Comparison of ENCODE assay signal across 21 cellular contexts in the genomic region with DNA sequence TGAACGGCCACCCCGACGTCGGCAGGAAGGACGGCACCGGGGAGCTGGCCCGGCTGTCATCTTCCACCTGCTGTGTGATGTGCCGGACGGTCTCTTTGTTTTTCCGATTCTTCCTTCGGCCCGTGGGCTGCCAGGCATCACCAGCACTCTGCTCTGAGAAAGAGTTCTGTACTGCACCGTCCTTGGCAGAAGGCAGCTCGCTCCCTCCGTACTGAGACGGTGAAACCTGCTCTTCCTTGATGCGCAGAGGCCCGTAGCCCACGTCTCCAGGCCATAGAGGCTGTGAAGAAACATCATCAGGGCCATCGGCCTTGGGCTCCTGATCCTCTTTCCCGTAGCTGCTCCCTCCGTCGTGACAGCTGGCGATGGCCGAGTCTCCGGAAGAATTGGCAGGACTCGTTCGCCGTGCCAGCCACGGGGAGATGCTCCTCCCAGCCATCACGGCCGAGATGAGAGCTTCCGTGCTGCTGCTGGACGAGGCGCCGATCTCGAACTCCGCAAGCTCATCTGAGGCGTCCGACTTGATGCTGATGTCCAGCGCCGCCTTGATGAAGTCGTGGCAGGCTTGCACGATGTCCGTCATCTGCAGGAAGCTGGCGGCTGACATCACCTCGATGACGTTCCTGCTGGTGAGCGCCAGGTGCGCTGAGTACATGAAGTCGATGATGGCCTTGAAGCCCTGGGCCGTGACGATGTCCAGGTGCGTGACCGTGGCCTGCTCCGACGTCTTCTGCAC. TPM values are rescaled to one million over a fixed set of nuclear protein-coding genes. Genes with fewer than 3 reads are reported as not detected.
DNase-seq lines count a peak whose midpoint lies in the region; ATAC-seq and TF ChIP-seq lines count a peak whose summit lies in the region.
"Had no signal": no experiment of that assay in that cellular context is flagged by ENCODE, and none has a peak within 500 bp of the region (broad histone marks: within the 10 kb centered on the region; RNA-seq: fewer than 3 reads in every experiment).

No MANE protein-coding gene starts in this region.

- H3K4me2 ChIP-seq in BLaER1, result peak overlapping the region; percentile 85
- peak overlapping the region in 8 of 11 experiments; percentile 20 to 87 (median 49); a peak in 16 of 22 replicates for H3K4me2 ChIP-seq in BLaER1 treated with 17β-estradiol and CSF1 and Interleukin-3, amounts not matched to agents 10 nM and 100 nM
- H3K4me2 ChIP-seq in neuronal stem cell (ENCODE audit: insufficient read depth, low read length, poor library complexity, severe bottlenecking), result no peak overlapping the region
- H3K4me2 ChIP-seq: KMS-11 had no signal

- peaks cover 18% of the 10 kb centered on the region for H3K79me1 ChIP-seq in neuronal stem cell (ENCODE audit: low read depth, low read length)

- H3K4me1 ChIP-seq in BLaER1 (peaks cover 89% of the 10 kb centered on the region), neuronal stem cell (ENCODE audit: control insufficient read depth in 2 of 2, insufficient read depth in 1 of 2, low read depth in 1 of 2, low read length in 2 of 2) (peaks cover 0 to 11% of the 10 kb centered on the region in 2 donors), esophagus muscularis mucosa (peaks cover 0 to 49% (median 16%) of the 10 kb centered on the region in 4 donors)
- peaks cover 20 to 85% (median 56%) of the 10 kb centered on the region in 10 experiments for H3K4me1 ChIP-seq in BLaER1 treated with 17β-estradiol and CSF1 and Interleukin-3, amounts not matched to agents 10 nM and 100 nM

- no peak overlapping the region for H4K8ac ChIP-seq in neuronal stem cell (ENCODE audit: low read depth, low read length)

- H2BK15ac ChIP-seq in neuronal stem cell (ENCODE audit: low read length), result no peak overlapping the region

- intact Hi-C loops in esophagus muscularis mucosa (cut with DNase I), result loop anchor here (5.0 kb wide), 2 partner anchors 72 to 182 kb away; a partner anchor contains a TSS

- ATAC-seq in HG03025 (IDR thresholded peaks at IDR 0.05; ENCODE audit: low FRiP score, unreplicated experiment), result no peak
- ATAC-seq: Panc1, SK-N-SH treated with all-trans-retinoic acid at 6 μM for 48 hours had no signal

- no peak overlapping the region for H2BK120ac ChIP-seq in neuronal stem cell (ENCODE audit: low read depth, low read length)

- H2AFZ ChIP-seq in neuronal stem cell (ENCODE audit: low read length), result no peak overlapping the region

- no peak overlapping the region for H4K91ac ChIP-seq in neuronal stem cell (ENCODE audit: low read depth, low read length, poor library complexity)

- no peaks in the 10 kb centered on the region for H4K20me1 ChIP-seq in BLaER1
- peaks cover 0 to 75% (median 0%) of the 10 kb centered on the region in 11 experiments; a peak in 7 of 22 replicates for H4K20me1 ChIP-seq in BLaER1 treated with 17β-estradiol and CSF1 and Interleukin-3, amounts not matched to agents 10 nM and 100 nM

- no peak for TF ChIP-seq POLR2A in esophagus muscularis mucosa (IDR thresholded peaks at IDR 0.05; ENCODE audit: low read depth)

- no peak for TF ChIP-seq EP300 in esophagus muscularis mucosa (IDR thresholded peaks at IDR 0.05)

- no peak overlapping the region for H3K14ac ChIP-seq in neuronal stem cell (ENCODE audit: low read length)

- no peak overlapping the region for H3K4ac ChIP-seq in neuronal stem cell (ENCODE audit: low read length)

- H3K9me3 ChIP-seq in BLaER1, result no peaks in the 10 kb centered on the region; the same call in 1 of the 2 replicates
- peaks cover 0 to 11% (median 0%) of the 10 kb centered on the region in 11 experiments; a peak in 4 of 22 replicates for H3K9me3 ChIP-seq in BLaER1 treated with 17β-estradiol and CSF1 and Interleukin-3, amounts not matched to agents 10 nM and 100 nM (replicated peaks in 1 of 11)
- H3K9me3 ChIP-seq in neuronal stem cell (replicated peaks in 1 of 2; ENCODE audit: control insufficient read depth in 2 of 2, insufficient read depth in 1 of 2, low read depth in 1 of 2, low read length in 2 of 2), result no peaks in the 10 kb centered on the region
- H3K9me3 ChIP-seq in esophagus muscularis mucosa, result no peaks in the 10 kb centered on the region

- no CpG with 5 or more reads among the region's 57 CpGs for WGBS in neuronal stem cell (ENCODE audit: extremely low coverage in 2 of 2, insufficient read length in 2 of 2, insufficient replicate concordance in 1 of 2), 2 donors
- WGBS in esophagus muscularis mucosa, result 96% methylated on average over 42 of the region's 57 CpGs

- H2AK5ac ChIP-seq in neuronal stem cell (ENCODE audit: low read depth, low read length), result no peak overlapping the region

- no peak for TF ChIP-seq CTCF in esophagus muscularis mucosa (IDR thresholded peaks at IDR 0.05)

- H3K4me3 ChIP-seq in BLaER1, result no peak overlapping the region
- no peak overlapping the region for H3K4me3 ChIP-seq in BLaER1 treated with 17β-estradiol and CSF1 and Interleukin-3, amounts not matched to agents 10 nM and 100 nM
- no peak overlapping the region for H3K4me3 ChIP-seq in neuronal stem cell (ENCODE audit: low read length in 2 of 2)
- no peak overlapping the region for H3K4me3 ChIP-seq in esophagus muscularis mucosa

- peak; percentile 25 for DNase-seq in SK-N-DZ (ENCODE audit: low spot score)
- DNase-seq in neuronal stem cell (ENCODE audit: low spot score), result no peak
- no peak for DNase-seq in KG1 (lab: John Stamatoyannopoulos, UW)
- no peak for DNase-seq in esophagus muscularis mucosa (ENCODE audit: extremely low spot score)
- DNase-seq: CD4-positive, alpha-beta memory T cell; DMS153; GF-D8; NCI-H1092 treated with DMSO at 0.1 percent for 48 hours; NCI-H1436 treated with DMSO at 0.1 percent for 48 hours; NCI-H2029 treated with DMSO at 0.1 percent for 48 hours; NCI-H226; NCI-H510A treated with DMSO at 0.1 percent for 48 hours; NCI-H774; NK-92 treated with Interleukin-12 subunit alpha and Interleukin-12 subunit beta, amount 100 ng/mL, for 24 hours; SIG-M5 had no signal

- no peak overlapping the region for H2BK5ac ChIP-seq in neuronal stem cell (ENCODE audit: low read length)

- H3K23ac ChIP-seq in neuronal stem cell (ENCODE audit: low read depth, low read length, poor library complexity), result peak overlapping the region; percentile 83

- H3K18ac ChIP-seq in neuronal stem cell (ENCODE audit: low read length), result no peak overlapping the region

- H3K27me3 ChIP-seq in BLaER1 (peaks cover 15% of the 10 kb centered on the region; the same call in 1 of the 2 replicates), neuronal stem cell (ENCODE audit: control insufficient read depth in 3 of 3, insufficient read depth in 3 of 3, low read depth in 1 of 3, low read length in 3 of 3) (no peaks in the 10 kb centered on the region), esophagus muscularis mucosa (no peaks in the 10 kb centered on the region)
- H3K27me3 ChIP-seq in BLaER1 treated with 17β-estradiol and CSF1 and Interleukin-3, amounts not matched to agents 10 nM and 100 nM, result peaks cover 9 to 23% (median 14%) of the 10 kb centered on the region in 11 experiments; a peak in 21 of 22 replicates

- H3K36me3 ChIP-seq in BLaER1 (no peaks in the 10 kb centered on the region), neuronal stem cell (replicated peaks in 1 of 2; ENCODE audit: control insufficient read depth in 2 of 2, insufficient read depth in 2 of 2, low read length in 2 of 2) (peaks cover 12 to 39% of the 10 kb centered on the region in 2 donors), esophagus muscularis mucosa (peaks cover 0 to 38% (median 18%) of the 10 kb centered on the region in 4 donors)
- peaks cover 0 to 21% (median 0%) of the 10 kb centered on the region in 11 experiments; a peak in 8 of 22 replicates for H3K36me3 ChIP-seq in BLaER1 treated with 17β-estradiol and CSF1 and Interleukin-3, amounts not matched to agents 10 nM and 100 nM

- no peak overlapping the region for H2BK12ac ChIP-seq in neuronal stem cell (ENCODE audit: low read length)

- H3K9ac ChIP-seq in BLaER1 (0 out of 2 replicates have a peak overlapping the region, but pooled peaks have one; percentile 34), neuronal stem cell (ENCODE audit: low read depth, low read length, poor library complexity) (peak overlapping the region; percentile 55)
- no peak overlapping the region for H3K9ac ChIP-seq in BLaER1 treated with 17β-estradiol and CSF1 and Interleukin-3, amounts not matched to agents 10 nM and 100 nM
- H3K9ac ChIP-seq: KMS-11 had no signal

- H3K27ac ChIP-seq in BLaER1, result peak overlapping the region; percentile 68; the same call in 1 of the 2 replicates
- H3K27ac ChIP-seq in BLaER1 treated with 17β-estradiol and CSF1 and Interleukin-3, amounts not matched to agents 10 nM and 100 nM, result no peak overlapping the region
- no peak overlapping the region for H3K27ac ChIP-seq in neuronal stem cell (replicated peaks; ENCODE audit: low read length)
- H3K27ac ChIP-seq in esophagus muscularis mucosa (replicated peaks in 1 of 4), result no peak overlapping the region
- H3K27ac ChIP-seq: KMS-11 had no signal

RNA-seq across cellular contexts. Expression of a gene that starts 41.1 kb away (rescaled TPM):
- polyA plus RNA-seq in SK-N-DZ (2014; cell fraction: cytosol; rRNA removed), result 1.1 and 1.3 TPM in 2 replicates
- polyA plus RNA-seq in SK-N-DZ (2014; cell fraction: nucleus; rRNA removed), result 1.3 and 1.6 TPM in 2 replicates
- polyA plus RNA-seq in neuronal stem cell (2013, experiment 1 of 2), result 8.2 TPM
- 8.6 TPM for polyA plus RNA-seq in neuronal stem cell (2013, experiment 2 of 2)
- total RNA-seq in esophagus muscularis mucosa, result 10 to 100 TPM in 3 of 4 donors, 1 to 10 TPM in 1; 9.6 to 22.8 (median 13.8) TPM

RNA-seq across cellular contexts. Expression of a gene that starts 50.4 kb away (rescaled TPM):
- 50.4 and 67.1 TPM in 2 replicates for polyA plus RNA-seq in SK-N-DZ (2014; cell fraction: cytosol; rRNA removed)
- polyA plus RNA-seq in SK-N-DZ (2014; cell fraction: nucleus; rRNA removed), result 316 and 353 TPM in 2 replicates
- 43.6 TPM for polyA plus RNA-seq in neuronal stem cell (2013, experiment 1 of 2)
- 43.1 TPM for polyA plus RNA-seq in neuronal stem cell (2013, experiment 2 of 2)
- 10 to 100 TPM; 41.4 to 67.1 (median 52.7) TPM for total RNA-seq in esophagus muscularis mucosa

RNA-seq across cellular contexts. Expression of a gene that starts 53.5 kb away (rescaled TPM):
- polyA plus RNA-seq in SK-N-DZ (2014; cell fraction: cytosol; rRNA removed), result 22.8 and 33.6 TPM in 2 replicates
- polyA plus RNA-seq in SK-N-DZ (2014; cell fraction: nucleus; rRNA removed), result 394 and 517 TPM in 2 replicates
- 3.2 TPM for polyA plus RNA-seq in neuronal stem cell (2013, experiment 1 of 2)
- polyA plus RNA-seq in neuronal stem cell (2013, experiment 2 of 2), result 2.9 TPM
- total RNA-seq in esophagus muscularis mucosa, result 10 to 100 TPM in 2 of 4 donors, 1 to 10 TPM in 2; 9.4 to 15.4 (median 10.9) TPM

Comparison
In these comparisons a context has a peak if more than half of its experiments do, and no peak if none do; other contexts are left out.
1. H3K9ac ChIP-seq: peak in BLaER1 (single experiment) and neuronal stem cell (single experiment); none in BLaER1 treated with 17β-estradiol and CSF1 and Interleukin-3, amounts not matched to agents 10 nM and 100 nM (0 of 11).